In the genomic region with DNA sequence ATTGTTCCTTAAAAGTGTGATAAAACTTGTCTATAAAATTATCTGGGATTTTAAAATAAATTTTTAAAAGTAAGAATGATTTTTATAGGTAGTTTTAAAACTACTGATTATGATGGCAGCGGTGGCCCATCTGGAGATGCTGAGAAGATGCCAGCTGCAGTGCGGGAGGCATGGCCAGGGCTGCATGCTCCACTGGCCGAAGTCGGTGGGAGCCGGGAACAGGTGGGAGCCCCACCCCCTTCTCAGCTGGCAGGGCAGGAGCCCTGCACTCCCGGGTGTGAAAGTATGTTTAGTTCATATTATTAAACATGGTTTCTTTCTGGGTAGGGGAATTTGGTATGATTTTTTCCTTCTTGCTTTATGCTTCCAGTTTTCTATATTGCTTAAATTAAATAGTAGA, we compare ENCODE assay signal across 24 cellular contexts.
"Had no signal": no experiment of that assay in that cellular context is flagged by ENCODE, and none has a peak within 500 bp of the region (broad histone marks: within the 10 kb centered on the region; RNA-seq: fewer than 3 reads in every experiment).

No MANE protein-coding gene starts in this region.

- H3K9me3 Mint-ChIP-seq: activated CD4-positive, alpha-beta memory T cell treated with anti-CD3 and anti-CD28 coated beads, Interleukin-2, amount 10 ng/mL, durations not matched to agents 7 days and 5 days; activated naive CD4-positive, alpha-beta T cell treated with anti-CD3 and anti-CD28 coated beads, Interleukin-2, amount 10 ng/mL, durations not matched to agents 7 days and 5 days; activated naive CD8-positive, alpha-beta T cell treated with anti-CD3 and anti-CD28 coated beads for 36 hours; activated T-helper 17 cell treated with anti-CD3 and anti-CD28 coated beads, Interleukin-2, amount 50 U/mL, for 72 hours had no signal

- H3K27ac Mint-ChIP-seq: activated CD4-positive, alpha-beta memory T cell treated with anti-CD3 and anti-CD28 coated beads, Interleukin-2, amount 10 ng/mL, durations not matched to agents 7 days and 5 days; activated naive CD4-positive, alpha-beta T cell treated with anti-CD3 and anti-CD28 coated beads, Interleukin-2, amount 10 ng/mL, durations not matched to agents 7 days and 5 days; activated naive CD8-positive, alpha-beta T cell treated with anti-CD3 and anti-CD28 coated beads for 36 hours; activated T-helper 17 cell treated with anti-CD3 and anti-CD28 coated beads, Interleukin-2, amount 50 U/mL, for 72 hours; T-helper 17 cell had no signal

- H3K27ac ChIP-seq: brain microvascular endothelial cell, KMS-11 had no signal

- H3K4me3 Mint-ChIP-seq: activated CD4-positive, alpha-beta memory T cell treated with anti-CD3 and anti-CD28 coated beads, Interleukin-2, amount 10 ng/mL, durations not matched to agents 7 days and 5 days; activated naive CD4-positive, alpha-beta T cell treated with anti-CD3 and anti-CD28 coated beads, Interleukin-2, amount 10 ng/mL, durations not matched to agents 7 days and 5 days; activated naive CD8-positive, alpha-beta T cell treated with anti-CD3 and anti-CD28 coated beads for 36 hours; activated T-helper 17 cell treated with anti-CD3 and anti-CD28 coated beads, Interleukin-2, amount 50 U/mL, for 72 hours; T-helper 17 cell had no signal

- H3K36me3 ChIP-seq: brain microvascular endothelial cell had no signal

- H3K4me3 ChIP-seq: cardiac muscle cell had no signal

- DNase-seq: activated CD4-positive, alpha-beta memory T cell treated with anti-CD3 and anti-CD28 coated beads, Interleukin-2, amount 10 ng/mL, durations not matched to agents 7 days and 5 days; activated CD4-positive, alpha-beta T cell treated with anti-CD3 and anti-CD28 coated beads, Interleukin-2, amount 50 U/mL, for 1 hour; activated CD4-positive, CD25-positive, alpha-beta regulatory T cell; activated gamma-delta T cell; activated naive CD4-positive, alpha-beta T cell treated with anti-CD3 and anti-CD28 coated beads, Interleukin-2, amount 10 ng/mL, durations not matched to agents 7 days and 5 days; activated naive CD8-positive, alpha-beta T cell treated with anti-CD3 and anti-CD28 coated beads for 36 hours; activated T-cell treated with anti-CD3 and anti-CD28 coated beads for 4 hours; activated T-cell treated with anti-CD3 and anti-CD28 coated beads, Interleukin-2, amount 50 U/mL, for 48 hours; brain microvascular endothelial cell; cerebellar nuclear complex; NCI-H1092 treated with DMSO at 0.1 percent for 48 hours; NCI-H1417 treated with DMSO at 0.1 percent for 48 hours; NCI-H1694; NCI-H2029; NCI-H2107; NCI-H510A treated with DMSO at 0.1 percent for 48 hours; NCI-H748 treated with DMSO at 0.1 percent for 48 hours; PC-3; SHP77 treated with DMSO at 0.1 percent for 48 hours; T-helper 17 cell; T-helper 9 cell had no signal

- H3K36me3 Mint-ChIP-seq: activated naive CD4-positive, alpha-beta T cell treated with anti-CD3 and anti-CD28 coated beads, Interleukin-2, amount 10 ng/mL, durations not matched to agents 7 days and 5 days; activated naive CD8-positive, alpha-beta T cell treated with anti-CD3 and anti-CD28 coated beads for 36 hours had no signal

- H3K27me3 ChIP-seq: brain microvascular endothelial cell, cardiac muscle cell had no signal

- H3K4me1 Mint-ChIP-seq: activated CD4-positive, alpha-beta memory T cell treated with anti-CD3 and anti-CD28 coated beads, Interleukin-2, amount 10 ng/mL, durations not matched to agents 7 days and 5 days; activated naive CD4-positive, alpha-beta T cell treated with anti-CD3 and anti-CD28 coated beads, Interleukin-2, amount 10 ng/mL, durations not matched to agents 7 days and 5 days; activated naive CD8-positive, alpha-beta T cell treated with anti-CD3 and anti-CD28 coated beads for 36 hours; activated T-helper 17 cell treated with anti-CD3 and anti-CD28 coated beads, Interleukin-2, amount 50 U/mL, for 72 hours; T-helper 17 cell had no signal
